Comparison of ENCODE assay signal across 1 cellular context in the genomic region with DNA sequence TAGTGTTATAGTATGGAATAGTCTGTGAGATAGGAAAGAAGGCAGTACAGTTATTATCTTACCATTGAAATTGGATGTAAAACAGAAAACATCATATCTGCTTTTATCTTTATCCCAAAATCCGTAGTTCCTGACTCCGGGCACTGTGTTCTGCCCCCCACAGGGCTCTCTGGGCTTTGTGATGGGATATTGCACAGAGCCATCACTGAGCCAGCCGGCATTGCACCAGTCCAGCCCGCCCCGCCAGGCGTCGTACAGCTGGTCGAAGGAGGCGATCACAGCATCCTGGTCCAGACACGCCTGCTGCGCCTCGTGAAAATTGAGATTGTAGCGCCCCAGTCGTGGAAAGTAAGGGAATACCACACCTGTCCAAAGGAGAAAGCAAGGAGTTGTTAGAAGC.
TF ChIP-seq lines count a peak whose summit lies in the region.

No MANE protein-coding gene starts in this region.

TF ChIP-seq in K562, 482 proteins besides CTCF, POLR2A, EP300 and RAD21 (continued from another document):
- TF ChIP-seq, protein P1, sequence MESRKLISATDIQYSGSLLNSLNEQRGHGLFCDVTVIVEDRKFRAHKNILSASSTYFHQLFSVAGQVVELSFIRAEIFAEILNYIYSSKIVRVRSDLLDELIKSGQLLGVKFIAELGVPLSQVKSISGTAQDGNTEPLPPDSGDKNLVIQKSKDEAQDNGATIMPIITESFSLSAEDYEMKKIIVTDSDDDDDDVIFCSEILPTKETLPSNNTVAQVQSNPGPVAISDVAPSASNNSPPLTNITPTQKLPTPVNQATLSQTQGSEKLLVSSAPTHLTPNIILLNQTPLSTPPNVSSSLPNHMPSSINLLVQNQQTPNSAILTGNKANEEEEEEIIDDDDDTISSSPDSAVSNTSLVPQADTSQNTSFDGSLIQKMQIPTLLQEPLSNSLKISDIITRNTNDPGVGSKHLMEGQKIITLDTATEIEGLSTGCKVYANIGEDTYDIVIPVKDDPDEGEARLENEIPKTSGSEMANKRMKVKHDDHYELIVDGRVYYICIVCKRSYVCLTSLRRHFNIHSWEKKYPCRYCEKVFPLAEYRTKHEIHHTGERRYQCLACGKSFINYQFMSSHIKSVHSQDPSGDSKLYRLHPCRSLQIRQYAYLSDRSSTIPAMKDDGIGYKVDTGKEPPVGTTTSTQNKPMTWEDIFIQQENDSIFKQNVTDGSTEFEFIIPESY (CRISPR knock-in tag; IDR thresholded peaks at IDR 0.05): no peak
- TF ChIP-seq, protein P2, sequence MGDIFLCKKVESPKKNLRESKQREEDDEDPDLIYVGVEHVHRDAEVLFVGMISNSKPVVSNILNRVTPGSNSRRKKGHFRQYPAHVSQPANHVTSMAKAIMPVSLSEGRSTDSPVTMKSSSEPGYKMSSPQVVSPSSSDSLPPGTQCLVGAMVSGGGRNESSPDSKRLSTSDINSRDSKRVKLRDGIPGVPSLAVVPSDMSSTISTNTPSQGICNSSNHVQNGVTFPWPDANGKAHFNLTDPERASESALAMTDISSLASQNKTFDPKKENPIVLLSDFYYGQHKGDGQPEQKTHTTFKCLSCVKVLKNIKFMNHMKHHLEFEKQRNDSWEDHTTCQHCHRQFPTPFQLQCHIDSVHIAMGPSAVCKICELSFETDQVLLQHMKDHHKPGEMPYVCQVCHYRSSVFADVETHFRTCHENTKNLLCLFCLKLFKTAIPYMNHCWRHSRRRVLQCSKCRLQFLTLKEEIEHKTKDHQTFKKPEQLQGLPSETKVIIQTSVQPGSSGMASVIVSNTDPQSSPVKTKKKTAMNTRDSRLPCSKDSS (IDR thresholded peaks at IDR 0.05; ENCODE audit: low read depth, partially characterized antibody): no peak
- TF ChIP-seq SIX5 (IDR thresholded peaks at IDR 0.05; ENCODE audit: borderline replicate concordance in 1 of 2, insufficient read depth in 1 of 2, low read depth in 1 of 2, low read length in 2 of 2): no peak
- TF ChIP-seq RBFOX2 (IDR thresholded peaks at IDR 0.05; ENCODE audit: low read depth, low read length): no peak
- TF ChIP-seq SREBF1 (IDR thresholded peaks at IDR 0.05; ENCODE audit: borderline replicate concordance, low read depth, low read length): no peak
- TF ChIP-seq, protein P3, sequence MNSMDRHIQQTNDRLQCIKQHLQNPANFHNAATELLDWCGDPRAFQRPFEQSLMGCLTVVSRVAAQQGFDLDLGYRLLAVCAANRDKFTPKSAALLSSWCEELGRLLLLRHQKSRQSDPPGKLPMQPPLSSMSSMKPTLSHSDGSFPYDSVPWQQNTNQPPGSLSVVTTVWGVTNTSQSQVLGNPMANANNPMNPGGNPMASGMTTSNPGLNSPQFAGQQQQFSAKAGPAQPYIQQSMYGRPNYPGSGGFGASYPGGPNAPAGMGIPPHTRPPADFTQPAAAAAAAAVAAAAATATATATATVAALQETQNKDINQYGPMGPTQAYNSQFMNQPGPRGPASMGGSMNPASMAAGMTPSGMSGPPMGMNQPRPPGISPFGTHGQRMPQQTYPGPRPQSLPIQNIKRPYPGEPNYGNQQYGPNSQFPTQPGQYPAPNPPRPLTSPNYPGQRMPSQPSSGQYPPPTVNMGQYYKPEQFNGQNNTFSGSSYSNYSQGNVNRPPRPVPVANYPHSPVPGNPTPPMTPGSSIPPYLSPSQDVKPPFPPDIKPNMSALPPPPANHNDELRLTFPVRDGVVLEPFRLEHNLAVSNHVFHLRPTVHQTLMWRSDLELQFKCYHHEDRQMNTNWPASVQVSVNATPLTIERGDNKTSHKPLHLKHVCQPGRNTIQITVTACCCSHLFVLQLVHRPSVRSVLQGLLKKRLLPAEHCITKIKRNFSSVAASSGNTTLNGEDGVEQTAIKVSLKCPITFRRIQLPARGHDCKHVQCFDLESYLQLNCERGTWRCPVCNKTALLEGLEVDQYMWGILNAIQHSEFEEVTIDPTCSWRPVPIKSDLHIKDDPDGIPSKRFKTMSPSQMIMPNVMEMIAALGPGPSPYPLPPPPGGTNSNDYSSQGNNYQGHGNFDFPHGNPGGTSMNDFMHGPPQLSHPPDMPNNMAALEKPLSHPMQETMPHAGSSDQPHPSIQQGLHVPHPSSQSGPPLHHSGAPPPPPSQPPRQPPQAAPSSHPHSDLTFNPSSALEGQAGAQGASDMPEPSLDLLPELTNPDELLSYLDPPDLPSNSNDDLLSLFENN (IDR thresholded peaks at IDR 0.05; ENCODE audit: low read depth in 2 of 2, low read length in 2 of 2): no peak
- TF ChIP-seq, protein P4, sequence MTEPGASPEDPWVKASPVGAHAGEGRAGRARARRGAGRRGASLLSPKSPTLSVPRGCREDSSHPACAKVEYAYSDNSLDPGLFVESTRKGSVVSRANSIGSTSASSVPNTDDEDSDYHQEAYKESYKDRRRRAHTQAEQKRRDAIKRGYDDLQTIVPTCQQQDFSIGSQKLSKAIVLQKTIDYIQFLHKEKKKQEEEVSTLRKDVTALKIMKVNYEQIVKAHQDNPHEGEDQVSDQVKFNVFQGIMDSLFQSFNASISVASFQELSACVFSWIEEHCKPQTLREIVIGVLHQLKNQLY (CRISPR knock-in tag; conservative IDR thresholded peaks at IDR 0.05): no peak
- no peak for TF ChIP-seq ETS2 (tag; IDR thresholded peaks at IDR 0.05; ENCODE audit: borderline replicate concordance, poor library complexity, severe bottlenecking)
- TF ChIP-seq SRSF3 (IDR thresholded peaks at IDR 0.05; ENCODE audit: insufficient read depth, low read length): no peak
- TF ChIP-seq, protein P5, sequence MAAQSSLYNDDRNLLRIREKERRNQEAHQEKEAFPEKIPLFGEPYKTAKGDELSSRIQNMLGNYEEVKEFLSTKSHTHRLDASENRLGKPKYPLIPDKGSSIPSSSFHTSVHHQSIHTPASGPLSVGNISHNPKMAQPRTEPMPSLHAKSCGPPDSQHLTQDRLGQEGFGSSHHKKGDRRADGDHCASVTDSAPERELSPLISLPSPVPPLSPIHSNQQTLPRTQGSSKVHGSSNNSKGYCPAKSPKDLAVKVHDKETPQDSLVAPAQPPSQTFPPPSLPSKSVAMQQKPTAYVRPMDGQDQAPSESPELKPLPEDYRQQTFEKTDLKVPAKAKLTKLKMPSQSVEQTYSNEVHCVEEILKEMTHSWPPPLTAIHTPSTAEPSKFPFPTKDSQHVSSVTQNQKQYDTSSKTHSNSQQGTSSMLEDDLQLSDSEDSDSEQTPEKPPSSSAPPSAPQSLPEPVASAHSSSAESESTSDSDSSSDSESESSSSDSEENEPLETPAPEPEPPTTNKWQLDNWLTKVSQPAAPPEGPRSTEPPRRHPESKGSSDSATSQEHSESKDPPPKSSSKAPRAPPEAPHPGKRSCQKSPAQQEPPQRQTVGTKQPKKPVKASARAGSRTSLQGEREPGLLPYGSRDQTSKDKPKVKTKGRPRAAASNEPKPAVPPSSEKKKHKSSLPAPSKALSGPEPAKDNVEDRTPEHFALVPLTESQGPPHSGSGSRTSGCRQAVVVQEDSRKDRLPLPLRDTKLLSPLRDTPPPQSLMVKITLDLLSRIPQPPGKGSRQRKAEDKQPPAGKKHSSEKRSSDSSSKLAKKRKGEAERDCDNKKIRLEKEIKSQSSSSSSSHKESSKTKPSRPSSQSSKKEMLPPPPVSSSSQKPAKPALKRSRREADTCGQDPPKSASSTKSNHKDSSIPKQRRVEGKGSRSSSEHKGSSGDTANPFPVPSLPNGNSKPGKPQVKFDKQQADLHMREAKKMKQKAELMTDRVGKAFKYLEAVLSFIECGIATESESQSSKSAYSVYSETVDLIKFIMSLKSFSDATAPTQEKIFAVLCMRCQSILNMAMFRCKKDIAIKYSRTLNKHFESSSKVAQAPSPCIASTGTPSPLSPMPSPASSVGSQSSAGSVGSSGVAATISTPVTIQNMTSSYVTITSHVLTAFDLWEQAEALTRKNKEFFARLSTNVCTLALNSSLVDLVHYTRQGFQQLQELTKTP (IDR thresholded peaks at IDR 0.05; ENCODE audit: low read depth in 1 of 2, partially characterized antibody in 2 of 2): no peak
- no peak for TF ChIP-seq MEF2A (IDR thresholded peaks at IDR 0.05; ENCODE audit: control insufficient read depth, low read depth, low read length)
- no peak for TF ChIP-seq ASH1L (IDR thresholded peaks at IDR 0.05; ENCODE audit: borderline replicate concordance, low read depth, partially characterized antibody)
- no peak for TF ChIP-seq TFAM (CRISPR knock-in tag; conservative IDR thresholded peaks at IDR 0.05)
- no peak for TF ChIP-seq MIER1 (IDR thresholded peaks at IDR 0.05; ENCODE audit: low read depth)
- no peak for TF ChIP-seq ZC3H4 (CRISPR knock-in tag; IDR thresholded peaks at IDR 0.05; ENCODE audit: borderline replicate concordance)
